Comparison of ENCODE assay signal across 18 cellular contexts in genomic region chr2:3116371-3116770, GRCh38.
"Had no signal": no experiment of that assay in that cellular context is flagged by ENCODE, and none has a peak within 500 bp of the region (broad histone marks: within the 10 kb centered on the region; RNA-seq: fewer than 3 reads in every experiment).

No MANE protein-coding gene starts in this region.

- H3K27ac ChIP-seq: gastrocnemius medialis, heart right ventricle, neutrophil, sigmoid colon, skin epidermis, thyroid gland, uterus had no signal

- H3K9me3 ChIP-seq: gastrocnemius medialis, neutrophil, thyroid gland, uterus had no signal

- DNase-seq: effector memory CD4-positive, alpha-beta T cell; gastrocnemius medialis; heart right ventricle; hypothalamus; left cardiac atrium; mesendoderm; naive thymus-derived CD4-positive, alpha-beta T cell; nephron progenitor cell; posterior cingulate gyrus; sigmoid colon; stimulated activated CD4-positive, alpha-beta T cell treated with anti-CD3 and anti-CD28 coated beads, Interleukin-12 subunit alpha, Interleukin-12 subunit beta, amount 100 ng/mL, for 4 hours; stimulated activated naive CD4-positive, alpha-beta T cell treated with Interleukin-2 at 50 U/mL for 16 hours; thyroid gland; uterus had no signal

- H3K4me3 ChIP-seq: gastrocnemius medialis, heart right ventricle, sigmoid colon, skin epidermis, thyroid gland, uterus had no signal

- H3K4me3 Mint-ChIP-seq: naive thymus-derived CD4-positive, alpha-beta T cell; nephron progenitor cell; type B pancreatic cell had no signal

- H3K27me3 Mint-ChIP-seq: naive thymus-derived CD4-positive, alpha-beta T cell; type B pancreatic cell had no signal

- H3K27me3 ChIP-seq: gastrocnemius medialis, neutrophil, sigmoid colon, thyroid gland, uterus had no signal

- H3K4me1 Mint-ChIP-seq: naive thymus-derived CD4-positive, alpha-beta T cell had no signal

- H3K36me3 ChIP-seq: gastrocnemius medialis, heart right ventricle, neutrophil, sigmoid colon, thyroid gland, uterus had no signal

- H3K27ac Mint-ChIP-seq: naive thymus-derived CD4-positive, alpha-beta T cell; nephron progenitor cell; type B pancreatic cell had no signal

- ATAC-seq: esophagus mucosa; gastrocnemius medialis; heart right ventricle; left cardiac atrium; naive thymus-derived CD4-positive, alpha-beta T cell had no signal

- H3K4me1 ChIP-seq: gastrocnemius medialis, sigmoid colon, thyroid gland, uterus had no signal
